In the genomic region with DNA sequence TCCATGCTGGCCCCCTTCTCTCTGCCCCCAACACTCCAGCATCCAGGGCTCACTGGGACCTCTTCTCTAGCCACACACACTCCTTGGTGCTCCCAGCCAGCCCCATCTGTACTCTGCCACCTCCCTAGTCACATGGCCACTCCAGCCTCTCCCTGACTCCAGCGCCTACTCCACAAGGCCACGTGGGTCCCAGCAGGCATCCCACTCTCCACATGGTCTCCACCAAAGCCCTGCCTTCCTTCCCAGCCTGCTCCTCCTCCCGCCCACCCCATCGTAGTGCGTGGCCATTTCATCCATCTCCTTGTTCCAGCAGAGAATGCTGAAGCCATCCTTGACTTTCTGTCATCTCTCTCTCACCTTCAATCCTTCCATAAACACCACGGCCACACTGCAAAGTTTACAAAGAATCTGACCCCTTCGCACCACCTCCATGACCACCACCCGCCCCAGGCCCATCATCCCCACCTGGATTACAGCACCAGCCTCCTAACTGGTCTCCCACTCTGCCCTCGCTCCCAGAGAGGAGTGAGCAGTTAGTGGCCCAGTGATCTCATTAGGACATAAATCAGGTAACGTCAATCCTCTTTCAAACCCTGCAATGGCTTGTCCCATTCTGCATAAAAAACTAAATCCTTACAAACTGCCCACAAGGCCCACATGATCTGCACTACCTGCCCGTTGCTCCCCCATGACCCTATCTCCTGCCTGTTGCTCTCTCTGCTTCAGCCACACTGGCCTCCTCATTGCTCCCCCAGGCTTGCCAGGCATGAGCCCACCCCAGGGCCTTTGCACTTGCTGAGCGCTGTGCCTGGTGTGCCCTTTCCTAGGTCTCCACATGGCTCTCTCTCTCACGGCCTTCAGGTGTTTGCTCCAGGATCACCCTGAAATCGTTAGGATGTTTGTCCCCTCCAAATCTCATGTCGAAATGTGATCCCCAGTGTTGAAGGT, we compare ENCODE assay signal across 19 cellular contexts.
"Had no signal": no experiment of that assay in that cellular context is flagged by ENCODE, and none has a peak within 500 bp of the region (broad histone marks: within the 10 kb centered on the region; RNA-seq: fewer than 3 reads in every experiment).

No MANE protein-coding gene starts in this region.

- H3K9me3 ChIP-seq: heart left ventricle, prostate gland, suprapubic skin, transverse colon, uterus had no signal

- H3K27me3 ChIP-seq: transverse colon, uterus had no signal

- H3K4me3 ChIP-seq: heart left ventricle, lung, prostate gland, skin epidermis, suprapubic skin, transverse colon, uterus had no signal

- H3K27ac ChIP-seq: heart left ventricle, prostate gland, skin epidermis, suprapubic skin, transverse colon, uterus had no signal

- FAIRE-seq: colon, frontal cortex, kidney, TTC549 had no signal

- H3K4me1 ChIP-seq: heart left ventricle, prostate gland, suprapubic skin, uterus had no signal

- H3K36me3 ChIP-seq: heart left ventricle, prostate gland, suprapubic skin, transverse colon, uterus had no signal

- DNase-seq: activated CD4-positive, alpha-beta memory T cell treated with anti-CD3 and anti-CD28 coated beads for 36 hours; activated CD4-positive, alpha-beta T cell treated with anti-CD3 and anti-CD28 coated beads for 4 hours; activated naive CD4-positive, alpha-beta T cell; activated naive CD8-positive, alpha-beta T cell treated with anti-CD3 and anti-CD28 coated beads for 36 hours; activated T-cell treated with anti-CD3 and anti-CD28 coated beads, Interleukin-2, amount 50 U/mL, for 1 hour; amniotic stem cell; heart left ventricle; kidney; right cardiac atrium; stimulated activated naive CD8-positive, alpha-beta T cell treated with anti-CD3 and anti-CD28 coated beads, Interleukin-15, amount 100 ng/mL, for 72 hours; transverse colon; uterus had no signal
